In the genomic region with DNA sequence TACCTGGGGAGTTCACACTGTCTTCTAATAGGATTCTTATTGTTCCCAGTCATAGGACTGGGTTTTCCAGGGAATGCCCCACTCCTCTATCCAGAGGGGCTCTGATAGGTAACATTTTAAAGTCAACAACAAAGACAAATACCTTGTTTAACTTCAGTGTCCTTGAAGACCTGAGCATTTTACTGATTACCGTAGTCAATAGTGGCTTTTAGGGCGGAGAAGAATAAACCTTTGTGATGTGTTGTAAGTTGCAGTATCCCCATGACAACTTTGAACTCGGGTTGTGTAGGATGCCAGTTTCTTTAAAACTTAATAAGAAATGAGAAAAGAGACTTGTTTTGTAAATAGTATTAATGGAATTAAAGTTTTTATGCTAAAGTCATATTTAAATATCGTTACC, we compare ENCODE assay signal across 23 cellular contexts. TPM values are rescaled to one million over a fixed set of nuclear protein-coding genes. Genes with fewer than 3 reads are reported as not detected.
DNase-seq lines count a peak whose midpoint lies in the region; ATAC-seq, FAIRE-seq and TF ChIP-seq lines count a peak whose summit lies in the region.
"Had no signal": no experiment of that assay in that cellular context is flagged by ENCODE, and none has a peak within 500 bp of the region (broad histone marks: within the 10 kb centered on the region; RNA-seq: fewer than 3 reads in every experiment).

No MANE protein-coding gene starts in this region.

- TF ChIP-seq POLR2A in H1 (IDR thresholded peaks at IDR 0.05; ENCODE audit: control extremely low read depth in 1 of 2, low read depth in 2 of 2, low read length in 2 of 2): no peak

- no peak overlapping the region for H3K4me3 Mint-ChIP-seq in MCF 10A (ENCODE audit: unreplicated experiment)
- H3K4me3 Mint-ChIP-seq in type B pancreatic cell: peak overlapping the region; percentile 84

- H2BK120ac ChIP-seq in H1 (replicated peaks; ENCODE audit: low read depth, low read length): no peak overlapping the region

- no peaks in the 10 kb centered on the region for H3K27me3 Mint-ChIP-seq in MCF 10A (ENCODE audit: insufficient read depth, unreplicated experiment)
- H3K27me3 Mint-ChIP-seq in type B pancreatic cell: peaks cover 83% of the 10 kb centered on the region

- no peak for ATAC-seq in GM19324 (IDR thresholded peaks at IDR 0.05; ENCODE audit: low FRiP score, unreplicated experiment)
- ATAC-seq: activated CD4-positive, CD25-positive, alpha-beta regulatory T cell treated with anti-CD3 and anti-CD28 coated beads, Interleukin-2, amount 50 U/mL, for 24 hours; PC-3 had no signal

- dilution Hi-C loops in mammary epithelial cell (cut with HindIII; ENCODE audit: low sequenced_read_pairs): no loop called here

- H3K9me3 ChIP-seq in mammary epithelial cell (replicated peaks; ENCODE audit: insufficient read depth, low read length) (no peaks in the 10 kb centered on the region), H1 (ENCODE audit: insufficient read depth in 2 of 2, low read depth in 1 of 2, low read length in 1 of 2) (no peaks in the 10 kb centered on the region), mucosa of rectum (ENCODE audit: control insufficient read depth in 2 of 2, low read length in 2 of 2) (no peaks in the 10 kb centered on the region)
- H3K9me3 ChIP-seq: esophagus muscularis mucosa, neutrophil had no signal

- H3K18ac ChIP-seq in H1 (ENCODE audit: extremely low read depth, low read length): no peak overlapping the region

- H3K4me3 ChIP-seq in mammary epithelial cell (replicated peaks in 1 of 3; ENCODE audit: insufficient read depth in 1 of 3, low read depth in 2 of 3, low read length in 3 of 3): no peak overlapping the region
- no peak overlapping the region for H3K4me3 ChIP-seq in H1 (ENCODE audit: extremely low read depth in 1 of 4, insufficient read depth in 2 of 4, low read depth in 3 of 4, low read length in 4 of 4)
- H3K4me3 ChIP-seq in mucosa of rectum (ENCODE audit: low read length in 2 of 2): peak overlapping the region; percentile 71 to 83
- H3K4me3 ChIP-seq: BLaER1, esophagus muscularis mucosa, SK-N-MC had no signal

- WGBS in mammary epithelial cell (ENCODE audit: low coverage, missing lambda C conversion rate): 80% methylated on average over 4 of the region's 4 CpGs
- 38% methylated on average over 4 of the region's 4 CpGs; no CpG with 5 or more reads in 1 of the 2 experiments for WGBS in H1 (ENCODE audit: extremely low coverage in 1 of 2, insufficient coverage in 1 of 2, insufficient read length in 1 of 2, insufficient replicate concordance in 2 of 2, low coverage in 1 of 2, low lambda C conversion rate in 2 of 2, missing lambda C conversion rate in 1 of 2), 2 experiments

- H2BK12ac ChIP-seq in H1 (ENCODE audit: low read depth, low read length): no peak overlapping the region

- no peak for FAIRE-seq in H1 (lab: Jason Lieb, UNC)
- FAIRE-seq: GM12891 had no signal

- H3K23ac ChIP-seq in H1 (ENCODE audit: insufficient read length): no peak overlapping the region

- POLR2A ChIA-PET in MCF 10A (lab: Yijun Ruan, JAX): interaction anchor here (0.6 to 1.5 kb wide), 3 partner anchors 8 to 385 kb away, joined by 3 to 4 read pairs (median 3); no protein-coding TSS in a partner anchor
- POLR2A ChIA-PET in H1 (lab: Charles Lee; ENCODE audit: partially characterized antibody): no interaction called here

- no peaks in the 10 kb centered on the region for H3K9me3 Mint-ChIP-seq in MCF 10A (ENCODE audit: unreplicated experiment)
- H3K9me3 Mint-ChIP-seq in type B pancreatic cell: no peaks in the 10 kb centered on the region

- H3K4ac ChIP-seq in H1 (replicated peaks; ENCODE audit: insufficient read length, low read depth, low read length): no peak overlapping the region

- H4K5ac ChIP-seq in H1 (ENCODE audit: insufficient read length, low read depth, low read length): no peak overlapping the region

- peaks cover 19% of the 10 kb centered on the region for H3K4me1 ChIP-seq in mammary epithelial cell (ENCODE audit: insufficient read depth, low read length)
- peaks cover 0 to 20% (median 7%) of the 10 kb centered on the region in 4 experiments; a peak in 6 of 7 replicates for H3K4me1 ChIP-seq in H1 (replicated peaks in 1 of 4; ENCODE audit: control insufficient read depth in 3 of 4, insufficient read depth in 4 of 4, low read length in 3 of 4)
- H3K4me1 ChIP-seq in mucosa of rectum (ENCODE audit: control insufficient read depth in 2 of 2, insufficient read depth in 2 of 2, low read length in 2 of 2): peaks cover 16% of the 10 kb centered on the region in 2 donors

- no peak overlapping the region for H2BK20ac ChIP-seq in H1 (ENCODE audit: low read length)

- no peak overlapping the region for H3K9ac ChIP-seq in mammary epithelial cell (ENCODE audit: insufficient read depth, low read length)
- H3K9ac ChIP-seq in H1 (replicated peaks in 1 of 4; ENCODE audit: extremely low read depth in 1 of 4, low read depth in 3 of 4, low read length in 3 of 4): no peak overlapping the region
- peak overlapping the region; percentile 28 to 99 for H3K9ac ChIP-seq in mucosa of rectum (ENCODE audit: low read depth in 1 of 2, low read length in 2 of 2)
- H3K9ac ChIP-seq: BLaER1, KMS-11 had no signal

- no peak overlapping the region for H3K14ac ChIP-seq in H1 (ENCODE audit: insufficient read length)

- TF ChIP-seq CTCF in mammary epithelial cell (conservative IDR thresholded peaks at IDR 0.05 in 1 of 2, IDR thresholded peaks at IDR 0.05 in 1 of 2; ENCODE audit: extremely low read depth in 1 of 2, insufficient read depth in 1 of 2, low read depth in 1 of 2, low read length in 2 of 2) (no peak), MCF 10A (IDR thresholded peaks at IDR 0.05; ENCODE audit: unreplicated experiment) (no peak), H1 (IDR thresholded peaks at IDR 0.05; ENCODE audit: control extremely low read depth in 1 of 3, insufficient read depth in 1 of 3, low read depth in 1 of 3, low read length in 3 of 3) (no peak), type B pancreatic cell (conservative IDR thresholded peaks at IDR 0.05) (no peak)

- H2AFZ ChIP-seq in mammary epithelial cell (ENCODE audit: low read depth, low read length) (no peak overlapping the region), H1 (ENCODE audit: low read length) (no peak overlapping the region)

- TF ChIP-seq EP300 in H1 (IDR thresholded peaks at IDR 0.05; ENCODE audit: borderline replicate concordance in 1 of 2, low read depth in 2 of 2, low read length in 2 of 2): no peak

- no peaks in the 10 kb centered on the region for H3K27me3 ChIP-seq in mammary epithelial cell (ENCODE audit: insufficient read depth, low read length)
- peaks cover 82 to 100% (median 92%) of the 10 kb centered on the region in 4 experiments for H3K27me3 ChIP-seq in H1 (replicated peaks in 1 of 4; ENCODE audit: control insufficient read depth in 3 of 4, extremely low read depth in 1 of 4, insufficient read depth in 3 of 4, low read length in 3 of 4)
- H3K27me3 ChIP-seq in mucosa of rectum (ENCODE audit: control insufficient read depth in 2 of 2, insufficient read depth in 2 of 2, low read length in 2 of 2): peaks cover 2 to 7% of the 10 kb centered on the region in 2 donors
- H3K27me3 ChIP-seq: BLaER1 had no signal

- peaks cover 12% of the 10 kb centered on the region for H3K79me2 ChIP-seq in mammary epithelial cell (ENCODE audit: insufficient read depth, low read length)
- no peaks in the 10 kb centered on the region for H3K79me2 ChIP-seq in H1 (ENCODE audit: control insufficient read depth in 1 of 2, insufficient read depth in 2 of 2, low read length in 2 of 2)

- H3K56ac ChIP-seq in H1 (replicated peaks; ENCODE audit: insufficient read length, low read depth, low read length): no peak overlapping the region

- DNase-seq in mammary epithelial cell: no peak
- no peak for DNase-seq in MCF 10A (ENCODE audit: unreplicated experiment)
- DNase-seq in H1 (ENCODE audit: low read depth in 1 of 2, low spot score in 2 of 2): no peak
- no peak for DNase-seq in type B pancreatic cell (ENCODE audit: extremely low spot score, unreplicated experiment)
- DNase-seq in SIG-M5 (lab: John Stamatoyannopoulos, UW): no peak
- DNase-seq in NCI-H1048 (lab: John Stamatoyannopoulos, UW): no peak
- DNase-seq: activated effector memory CD4-positive, alpha-beta T cell treated with Interleukin-2 at 50 U/mL for 16 hours; amygdala; GF-D8; glutamatergic neuron; midbrain; NCI-H1105; PC-3 had no signal

- H2AK5ac ChIP-seq in H1 (ENCODE audit: low read depth, low read length): no peak overlapping the region

- TSS peak; percentile 12 for BruUV-seq in mammary epithelial cell (replicated peaks; lab: Mats Ljungman, UMichigan)
- no TSS peak for BruUV-seq in MCF 10A (replicated peaks; lab: Mats Ljungman, UMichigan)

- H3K36me3 ChIP-seq in mammary epithelial cell (ENCODE audit: insufficient read depth, low read length) (peaks cover 2% of the 10 kb centered on the region), H1 (ENCODE audit: control insufficient read depth in 2 of 4, insufficient read depth in 4 of 4, low read length in 3 of 4) (peaks cover 0 to 17% (median 0%) of the 10 kb centered on the region in 4 experiments; a peak in 1 of 8 replicates), mucosa of rectum (ENCODE audit: control insufficient read depth in 2 of 2, insufficient read depth in 2 of 2, low read length in 2 of 2) (peaks cover 2 to 15% of the 10 kb centered on the region in 2 donors)
- H3K36me3 ChIP-seq: neutrophil had no signal

- in situ Hi-C loops in mammary epithelial cell (cut with MboI; ENCODE audit: low sequenced_read_pairs in 2 of 2): no loop called here

- H3K23me2 ChIP-seq in H1 (ENCODE audit: low read depth, low read length): peaks cover 2% of the 10 kb centered on the region; the same call in 1 of the 2 replicates

- CTCF ChIA-PET in mammary epithelial cell (lab: Charles Lee; ENCODE audit: low non-redundant PET): no interaction called here
- CTCF ChIA-PET in MCF 10A (lab: Yijun Ruan, JAX): interaction anchor here (0.6 kb wide), 1 partner anchor 192 kb away, joined by 5 read pairs; no protein-coding TSS in a partner anchor
- CTCF ChIA-PET in H1 (lab: Charles Lee; ENCODE audit: partially characterized antibody): interaction anchor here (1.3 to 1.4 kb wide), 2 partner anchors 11 to 528 kb away, joined by 4 read pairs; no protein-coding TSS in a partner anchor

- no peak overlapping the region for H4K91ac ChIP-seq in H1 (replicated peaks; ENCODE audit: insufficient read length, low read length)

- H4K20me1 ChIP-seq in mammary epithelial cell (ENCODE audit: insufficient read depth, low read length) (no peaks in the 10 kb centered on the region), H1 (replicated peaks in 1 of 2; ENCODE audit: control insufficient read depth in 1 of 2, insufficient read depth in 2 of 2, low read length in 2 of 2) (peaks cover 23 to 24% of the 10 kb centered on the region in 2 experiments)

- H2BK15ac ChIP-seq in H1 (ENCODE audit: low read length): no peak overlapping the region

- H3K27ac ChIP-seq in mammary epithelial cell (ENCODE audit: insufficient read depth, low read depth, low read length) (no peak overlapping the region), H1 (ENCODE audit: low read depth, low read length) (no peak overlapping the region), mucosa of rectum (ENCODE audit: low read depth in 2 of 2, low read length in 2 of 2) (peak overlapping the region; percentile 27 to 84)
- H3K27ac ChIP-seq: 22Rv1, BLaER1, KMS-11, neutrophil, SK-N-MC had no signal

- peaks cover 18% of the 10 kb centered on the region for H3K36me3 Mint-ChIP-seq in MCF 10A (ENCODE audit: insufficient read depth, unreplicated experiment)
- peaks cover 36% of the 10 kb centered on the region for H3K36me3 Mint-ChIP-seq in type B pancreatic cell

- intact Hi-C loops in mammary epithelial cell (cut with micrococcal nuclease): loop anchor here (10.0 kb wide), 1 partner anchor 189 kb away; no protein-coding TSS in a partner anchor
- intact Hi-C loops in MCF 10A (cut with micrococcal nuclease): no loop called here

- H3K79me1 ChIP-seq in H1 (ENCODE audit: low read depth, low read length): no peaks in the 10 kb centered on the region

- H3K27ac Mint-ChIP-seq in MCF 10A (ENCODE audit: low read depth, unreplicated experiment) (no peak overlapping the region), type B pancreatic cell (peak overlapping the region; percentile 80)

- no peak overlapping the region for H3K4me2 ChIP-seq in mammary epithelial cell (ENCODE audit: insufficient read depth, low read depth, low read length)
- H3K4me2 ChIP-seq in H1 (ENCODE audit: insufficient read depth in 1 of 2, low read depth in 2 of 2, low read length in 2 of 2): no peak overlapping the region
- H3K4me2 ChIP-seq: BLaER1 had no signal

- H2BK5ac ChIP-seq in H1 (ENCODE audit: low read depth, low read length): no peak overlapping the region

- TF ChIP-seq RAD21 in H1 (IDR thresholded peaks at IDR 0.05 in 1 of 2, conservative IDR thresholded peaks at IDR 0.05 in 1 of 2; ENCODE audit: low read depth in 2 of 2, low read length in 2 of 2): no peak

- no peak overlapping the region for H4K8ac ChIP-seq in H1 (ENCODE audit: extremely low read depth, insufficient read depth, low read length)

- H3K4me1 Mint-ChIP-seq in MCF 10A (ENCODE audit: insufficient read depth, unreplicated experiment) (peaks cover 6% of the 10 kb centered on the region), type B pancreatic cell (ENCODE audit: unreplicated experiment) (peaks cover 14% of the 10 kb centered on the region)

RNA-seq across cellular contexts. Expression of a gene that starts 5.9 kb away (rescaled TPM):
- total RNA-seq in mammary epithelial cell (1 to 10 TPM; 1.0 to 3.6 TPM), MCF 10A (2022) (6.7 and 14.0 TPM in 2 replicates), type B pancreatic cell (ENCODE audit: low replicate concordance) (37.7 and 39.8 TPM in 2 replicates)
- polyA plus RNA-seq in mammary epithelial cell (0.62 TPM), H1 (2011; rRNA removed) (0.02 TPM in 1 of 2 replicates, not detected in the other)
- not detected for polyA minus RNA-seq in mammary epithelial cell
- 0.09 and 0.25 TPM in 2 replicates for total RNA-seq in H1 (2021; fragmentation: NEBNext Ultra II Directional; extraction: Animal tissue kit (Norgen Biotek cat#: 25700))
- polyA plus RNA-seq in H1 (2011; cell fraction: cytosol; rRNA removed): not detected
- polyA plus RNA-seq in H1 (2011; cell fraction: nucleus; rRNA removed): 0.03 TPM
- polyA plus RNA-seq in H1 (2012, experiment 1 of 2): 0.09 to 0.19 TPM (median 0.18 TPM) in 3 of 4 replicates, not detected in the other
- 0.14 TPM for polyA plus RNA-seq in H1 (2012, experiment 2 of 2)
- not detected for polyA plus RNA-seq in H1 (2013, experiment 1 of 2)
- not detected for polyA plus RNA-seq in H1 (2013, experiment 2 of 2)
- 0.06 TPM in 1 of 2 replicates, not detected in the other for polyA minus RNA-seq in H1 (2011; rRNA and poly(A)+ RNA removed)
- not detected for polyA minus RNA-seq in H1 (2011; cell fraction: cytosol; rRNA and poly(A)+ RNA removed)
- polyA minus RNA-seq in H1 (2011; cell fraction: nucleus; rRNA and poly(A)+ RNA removed): not detected

Comparison
In these comparisons a context has a peak if more than half of its experiments do, and no peak if none do; other contexts are left out.
1. H3K27ac ChIP-seq: peak in mucosa of rectum (2 of 2); none in mammary epithelial cell (single experiment) and H1 (single experiment).
2. H3K4me3 ChIP-seq: peak in mucosa of rectum (2 of 2); none in mammary epithelial cell (0 of 3) and H1 (0 of 4).
3. H3K9ac ChIP-seq: peak in mucosa of rectum (2 of 2); none in mammary epithelial cell (single experiment) and H1 (0 of 4).